15 cellular contexts compared by ENCODE assay signal in the genomic region with DNA sequence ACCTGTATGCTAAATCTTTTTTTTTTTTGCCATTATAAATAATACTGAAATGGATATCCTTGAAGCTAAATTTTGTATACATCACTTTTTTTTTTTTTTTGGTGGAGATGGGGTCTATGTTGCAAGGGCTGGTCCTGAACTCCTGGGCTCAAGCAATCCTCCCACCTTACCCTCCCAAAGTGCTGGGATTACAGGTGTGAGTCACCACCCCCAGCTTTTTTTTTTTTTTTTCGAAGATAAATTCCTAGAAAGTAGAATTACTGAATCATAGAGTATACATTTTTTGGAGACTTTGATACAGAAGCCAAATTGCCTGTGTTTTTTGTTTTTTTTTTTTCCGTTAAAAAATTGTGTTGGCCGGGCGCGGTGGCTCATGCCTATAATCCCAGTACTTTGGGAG. TPM values are rescaled to one million over a fixed set of nuclear protein-coding genes. Genes with fewer than 3 reads are reported as not detected.
DNase-seq lines count a peak whose midpoint lies in the region; ATAC-seq and TF ChIP-seq lines count a peak whose summit lies in the region.
"Had no signal": no experiment of that assay in that cellular context is flagged by ENCODE, and none has a peak within 500 bp of the region (broad histone marks: within the 10 kb centered on the region; RNA-seq: fewer than 3 reads in every experiment).

No MANE protein-coding gene starts in this region.

- peaks cover 20 to 34% of the 10 kb centered on the region in 2 donors for H3K4me1 ChIP-seq in breast epithelium
- H3K4me1 ChIP-seq in left lung, result peaks cover 29 to 77% of the 10 kb centered on the region in 2 donors
- H3K4me1 ChIP-seq in upper lobe of right lung, result peaks cover 58% of the 10 kb centered on the region

- no peak overlapping the region for H3K4me3 ChIP-seq in breast epithelium
- H3K4me3 ChIP-seq in left lung, result no peak overlapping the region
- H3K4me3 ChIP-seq in upper lobe of right lung, result no peak overlapping the region
- H3K4me3 ChIP-seq: MG63, testis had no signal

- H3K9me3 ChIP-seq in breast epithelium (no peaks in the 10 kb centered on the region), left lung (no peaks in the 10 kb centered on the region), upper lobe of right lung (no peaks in the 10 kb centered on the region)
- H3K9me3 ChIP-seq: MG63, testis had no signal

- intact Hi-C loops in breast epithelium (cut with DNase I; ENCODE audit: low total_unique reads), result no loop called here
- intact Hi-C loops in left lung (cut with DNase I), result no loop called here
- intact Hi-C loops in upper lobe of right lung (cut with DNase I), result no loop called here

- DNase-seq in HT1080 (ENCODE audit: low read depth) (peak; percentile 59), breast epithelium (ENCODE audit: low spot score in 2 of 2) (no peak), left lung (no peak), upper lobe of right lung (no peak), NCI-H1694 treated with DMSO at 0.1 percent for 48 hours (lab: John Stamatoyannopoulos, UW) (no peak), NCI-H1436 (lab: John Stamatoyannopoulos, UW) (no peak)
- DNase-seq: activated CD4-positive, alpha-beta memory T cell treated with anti-CD3 and anti-CD28 coated beads, Interleukin-2, amount 10 ng/mL, durations not matched to agents 7 days and 5 days; activated T-cell treated with anti-CD3 and anti-CD28 coated beads, Interleukin-2, amount 50 U/mL, for 4 hours; effector CD4-positive, alpha-beta T cell; NCI-H187; NK-92 treated with Interleukin-12 subunit alpha and Interleukin-12 subunit beta, amount 100 ng/mL, for 24 hours; stimulated activated CD4-positive, alpha-beta T cell treated with anti-CD3 and anti-CD28 coated beads, Interleukin-4, amount 100 ng/mL, for 24 hours; testis had no signal

- ATAC-seq in left lung, result no peak
- no peak for ATAC-seq in upper lobe of right lung
- ATAC-seq in HG03196 (IDR thresholded peaks at IDR 0.05; ENCODE audit: unreplicated experiment), result no peak
- ATAC-seq: activated T-cell treated with anti-CD3 and anti-CD28 coated beads, Interleukin-2, amount 50 U/mL, for 4 hours had no signal

- H3K27ac ChIP-seq in breast epithelium (peak overlapping the region; percentile 89 to 91), left lung (peak overlapping the region; percentile 88 to 90), upper lobe of right lung (peak overlapping the region; percentile 85)
- H3K27ac ChIP-seq: testis had no signal

- no peak for TF ChIP-seq POLR2A in breast epithelium (IDR thresholded peaks at IDR 0.05)

- H3K36me3 ChIP-seq in breast epithelium (no peaks in the 10 kb centered on the region), left lung (no peaks in the 10 kb centered on the region), upper lobe of right lung (no peaks in the 10 kb centered on the region)

- TF ChIP-seq CTCF in breast epithelium (IDR thresholded peaks at IDR 0.05), result no peak
- TF ChIP-seq CTCF in left lung (IDR thresholded peaks at IDR 0.05), result no peak
- TF ChIP-seq CTCF in upper lobe of right lung (IDR thresholded peaks at IDR 0.05), result no peak

- H3K27me3 ChIP-seq in breast epithelium (no peaks in the 10 kb centered on the region), left lung (no peaks in the 10 kb centered on the region), upper lobe of right lung (no peaks in the 10 kb centered on the region)
- H3K27me3 ChIP-seq: MG63, testis had no signal

RNA-seq across cellular contexts. Expression of a gene that starts 25.6 kb away (rescaled TPM):
- total RNA-seq in HT1080 (2014; rRNA removed; shearing (Covaris generic)), result 11.2 and 12.1 TPM in 2 replicates
- 12.1 and 12.2 TPM in 2 replicates for polyA plus RNA-seq in HT1080 (2015; cell fraction: cytosol; rRNA removed)
- 28.9 and 30.5 TPM in 2 replicates for polyA plus RNA-seq in HT1080 (2015; cell fraction: nucleus; rRNA removed)
- 10 to 100 TPM; 26.9 to 32.8 (median 31.0) TPM for total RNA-seq in breast epithelium
- 10 to 100 TPM; 43.3 to 53.4 TPM for total RNA-seq in left lung
- 45.5 TPM for total RNA-seq in upper lobe of right lung

RNA-seq across cellular contexts. Expression of a gene that starts 51.0 kb away (rescaled TPM):
- total RNA-seq in HT1080 (2014; rRNA removed; shearing (Covaris generic)), result 276 and 350 TPM in 2 replicates
- 248 and 280 TPM in 2 replicates for polyA plus RNA-seq in HT1080 (2015; cell fraction: cytosol; rRNA removed)
- 207 and 225 TPM in 2 replicates for polyA plus RNA-seq in HT1080 (2015; cell fraction: nucleus; rRNA removed)
- total RNA-seq in breast epithelium (10 to 100 TPM; 83.0 to 94.8 (median 89.8) TPM), left lung (100 to 1,000 TPM in 1 of 2 donors, 10 to 100 TPM in 1; 78.0 to 121 TPM), upper lobe of right lung (104 TPM)
